1 cellular context compared by ENCODE assay signal in genomic region chr1:173302890-173303829, GRCh38.
A peak's percentile ranks its signal among the peaks of the same experiment; 100 is the strongest.
TF ChIP-seq lines count a peak whose summit lies in the region.

No MANE protein-coding gene starts in this region.

TF ChIP-seq in K562, 482 proteins besides CTCF, POLR2A, EP300 and RAD21 (continued from another document and continues in another):
- TF ChIP-seq KDM4B (IDR thresholded peaks at IDR 0.05; ENCODE audit: borderline replicate concordance in 2 of 2, low read depth in 1 of 2) (no peak), RCOR1 (IDR thresholded peaks at IDR 0.05; ENCODE audit: borderline replicate concordance in 1 of 2, low read depth in 2 of 2, low read length in 2 of 2) (peak in 1 of 2 experiments; percentile 40; a peak in 1 of 4 replicates), ZNF592 (IDR thresholded peaks at IDR 0.05) (peak; percentile 57), KDM5B (IDR thresholded peaks at IDR 0.05; ENCODE audit: insufficient replicate concordance, low read depth, low read length) (no peak), HCFC1 (IDR thresholded peaks at IDR 0.05; ENCODE audit: low read depth, low read length) (no peak), TFE3 (CRISPR knock-in tag; IDR thresholded peaks at IDR 0.05) (no peak), EZH2 (IDR thresholded peaks at IDR 0.05; ENCODE audit: borderline replicate concordance, low read depth, low read length) (no peak), FOXK1 (CRISPR knock-in tag; IDR thresholded peaks at IDR 0.05; ENCODE audit: borderline replicate concordance) (no peak), PHB (CRISPR knock-in tag; IDR thresholded peaks at IDR 0.05) (no peak), MITF (IDR thresholded peaks at IDR 0.05) (no peak), CREB5 (CRISPR knock-in tag; IDR thresholded peaks at IDR 0.05) (no peak), CREM (IDR thresholded peaks at IDR 0.05; ENCODE audit: low read depth) (no peak; the same call in 1 of the 2 replicates), CAMTA2 (CRISPR knock-in tag; conservative IDR thresholded peaks at IDR 0.05) (no peak), ZNF75A (CRISPR knock-in tag; IDR thresholded peaks at IDR 0.05) (no peak), ZNF717 (CRISPR knock-in tag; IDR thresholded peaks at IDR 0.05) (no peak), C11orf30 (IDR thresholded peaks at IDR 0.05; ENCODE audit: low read depth) (no peak), USF2 (CRISPR knock-in tag; IDR thresholded peaks at IDR 0.05) (no peak), TCF3 (CRISPR knock-in tag; IDR thresholded peaks at IDR 0.05) (peak; percentile 61), PBX2 (CRISPR knock-in tag; IDR thresholded peaks at IDR 0.05; ENCODE audit: low read depth) (no peak), PBX2 (tag; conservative IDR thresholded peaks at IDR 0.05; ENCODE audit: low read depth) (no peak), NFXL1 (CRISPR knock-in tag; IDR thresholded peaks at IDR 0.05) (no peak), MEF2A (IDR thresholded peaks at IDR 0.05; ENCODE audit: control insufficient read depth, low read depth, low read length) (no peak), FOXO4 (CRISPR knock-in tag; IDR thresholded peaks at IDR 0.05) (0 out of 2 replicates have a peak, but pooled peaks have one; percentile 50), CXXC5 (CRISPR knock-in tag; IDR thresholded peaks at IDR 0.05) (peak; percentile 40; the same call in 1 of the 2 replicates), BCOR (IDR thresholded peaks at IDR 0.05) (peak; percentile 56; the same call in 1 of the 2 replicates), ZNF184 (CRISPR knock-in tag; IDR thresholded peaks at IDR 0.05) (no peak), ZBTB5 (IDR thresholded peaks at IDR 0.05) (no peak), SMAD3 (CRISPR knock-in tag; conservative IDR thresholded peaks at IDR 0.05) (0 out of 2 replicates have a peak, but pooled peaks have one; percentile 46), POLR2B (IDR thresholded peaks at IDR 0.05; ENCODE audit: low read depth, partially characterized antibody) (no peak), ZNF79 (CRISPR knock-in tag; IDR thresholded peaks at IDR 0.05; ENCODE audit: low read depth) (no peak), ESRRB (CRISPR knock-in tag; IDR thresholded peaks at IDR 0.05; ENCODE audit: borderline replicate concordance) (no peak), ZNF57 (CRISPR knock-in tag; IDR thresholded peaks at IDR 0.05) (no peak), YBX1 (IDR thresholded peaks at IDR 0.05) (no peak), ARID1B (IDR thresholded peaks at IDR 0.05) (peak; percentile 93), MAFK (IDR thresholded peaks at IDR 0.05; ENCODE audit: low read length) (no peak), E2F8 (IDR thresholded peaks at IDR 0.05; ENCODE audit: low read depth, partially characterized antibody) (no peak), THAP7 (CRISPR knock-in tag; IDR thresholded peaks at IDR 0.05) (no peak), ZBTB43 (CRISPR knock-in tag; IDR thresholded peaks at IDR 0.05) (no peak), FOXK2 (conservative IDR thresholded peaks at IDR 0.05 in 1 of 2, IDR thresholded peaks at IDR 0.05 in 1 of 2; ENCODE audit: low read depth in 2 of 2) (0 out of 4 replicates have a peak, but pooled peaks have one; percentile 12 to 44), GTF2E2 (tag; IDR thresholded peaks at IDR 0.05) (no peak), NR3C1 (CRISPR knock-in tag; IDR thresholded peaks at IDR 0.05) (no peak), ZNF668 (CRISPR knock-in tag; IDR thresholded peaks at IDR 0.05) (peak; percentile 41; the same call in 1 of the 2 replicates)
